ENCODE assay signal across 1 cellular context in genomic region chr14:82251434-82251833, GRCh38.
TF ChIP-seq lines count a peak whose summit lies in the region.

No MANE protein-coding gene starts in this region.

TF ChIP-seq in GM23338, 12 proteins besides CTCF, POLR2A, EP300 and RAD21 (continued from another document):
- TF ChIP-seq ZNF462 (CRISPR knock-in tag; IDR thresholded peaks at IDR 0.05): no peak
- no peak for TF ChIP-seq POLR2AphosphoS5 (IDR thresholded peaks at IDR 0.05; ENCODE audit: low read depth)
- no peak for TF ChIP-seq JUNB (IDR thresholded peaks at IDR 0.05; ENCODE audit: unreplicated experiment)
- TF ChIP-seq EZH2 (IDR thresholded peaks at IDR 0.05; ENCODE audit: low read depth, unreplicated experiment): no peak
- TF ChIP-seq ZNF331 (CRISPR knock-in tag; IDR thresholded peaks at IDR 0.05; ENCODE audit: low read depth): no peak
- TF ChIP-seq REST (IDR thresholded peaks at IDR 0.05; ENCODE audit: unreplicated experiment): no peak
- no peak for TF ChIP-seq NANOG (IDR thresholded peaks at IDR 0.05; ENCODE audit: borderline replicate concordance)
- no peak for TF ChIP-seq STAT1 (IDR thresholded peaks at IDR 0.05; ENCODE audit: unreplicated experiment)
- TF ChIP-seq EZH2phosphoT487 (IDR thresholded peaks at IDR 0.05; ENCODE audit: unreplicated experiment): no peak
- TF ChIP-seq CREB1 (CRISPR knock-in tag; IDR thresholded peaks at IDR 0.05; ENCODE audit: low read depth): no peak
- no peak for TF ChIP-seq ETS1 (IDR thresholded peaks at IDR 0.05)
